ENCODE assay signal across 8 cellular contexts in genomic region chr9:76459691-76460635, GRCh38. TPM values are rescaled to one million over a fixed set of nuclear protein-coding genes. Genes with fewer than 3 reads are reported as not detected.
A peak's percentile ranks its signal among the peaks of the same experiment; 100 is the strongest.
DNase-seq lines count a peak whose midpoint lies in the region; ATAC-seq, FAIRE-seq and TF ChIP-seq lines count a peak whose summit lies in the region.

No MANE protein-coding gene starts in this region.

- H2AFZ ChIP-seq in Karpas-422 (ENCODE audit: low read length), result peak overlapping the region; percentile 95

- CTCF ChIA-PET in A549 (lab: Yijun Ruan, JAX), result interaction anchor here (0.6 to 2.0 kb wide), 6 partner anchors 9 to 244 kb away, joined by 3 to 11 read pairs (median 5); partner anchors contain the start of gene RFK

- H3K27ac ChIP-seq in A549 (peak overlapping the region; percentile 48 to 80; a peak in 5 of 6 replicates), Karpas-422 (ENCODE audit: low read length) (peak overlapping the region; percentile 55), aorta (ENCODE audit: low read depth in 1 of 2, low read length in 2 of 2) (no peak overlapping the region)

- TF ChIP-seq CTCF in A549 (IDR thresholded peaks at IDR 0.05) (no peak), epithelial cell of proximal tubule (conservative IDR thresholded peaks at IDR 0.05; ENCODE audit: low read depth, low read length) (peak; percentile 53)

- whole genome bisulfite sequencing in A549 (ENCODE audit: missing lambda C conversion rate), result 45% methylated on average over 32 of the region's 32 CpGs
- WGBS in aorta, 2 donors, result 10 to 12% methylated on average over 32 of the region's 32 CpGs

- H3K4me1 ChIP-seq in A549 (peaks cover 22% of the 10 kb centered on the region), Karpas-422 (ENCODE audit: low read length) (peaks cover 65% of the 10 kb centered on the region), mononuclear cell (ENCODE audit: insufficient read depth, low read length) (peaks cover 60% of the 10 kb centered on the region), aorta (ENCODE audit: control insufficient read depth in 1 of 2, insufficient read depth in 2 of 2, low read length in 2 of 2) (no peaks in the 10 kb centered on the region)

- POLR2A ChIA-PET in A549 (lab: Yijun Ruan, JAX), result no interaction called here

- DNase-seq in A549 (ENCODE audit: low read depth in 1 of 2, low spot score in 1 of 2) (peak; percentile 29 to 33), ELR (ENCODE audit: low read depth) (peak; percentile 80), Karpas-422 (peak; percentile 61), SW480 (ENCODE audit: low spot score) (peak; percentile 71), epithelial cell of proximal tubule (ENCODE audit: low read depth) (no peak), aorta (peak in 1 of 2 donors; percentile 58), COLO829 (ENCODE audit: low spot score) (no peak)

- no peaks in the 10 kb centered on the region for H3K9me2 ChIP-seq in Karpas-422 (replicated peaks; ENCODE audit: insufficient read depth, low read length)

- TF ChIP-seq EP300 in A549 (IDR thresholded peaks at IDR 0.05), result no peak

- H3K27me3 ChIP-seq in Karpas-422 (ENCODE audit: low read length) (no peaks in the 10 kb centered on the region), mononuclear cell (ENCODE audit: insufficient read depth, low read length) (no peaks in the 10 kb centered on the region), aorta (ENCODE audit: control insufficient read depth in 1 of 2, insufficient read depth in 2 of 2, low read length in 1 of 2) (no peaks in the 10 kb centered on the region)

- H3K9me3 ChIP-seq in A549 (no peaks in the 10 kb centered on the region), Karpas-422 (ENCODE audit: low read length) (no peaks in the 10 kb centered on the region), mononuclear cell (ENCODE audit: low read depth, low read length) (no peaks in the 10 kb centered on the region), aorta (ENCODE audit: control insufficient read depth, low read length) (no peaks in the 10 kb centered on the region)

- no peak for FAIRE-seq in A549 (lab: Jason Lieb, UNC)

- H3K4me3 ChIP-seq in A549 (peak overlapping the region; percentile 70), Karpas-422 (ENCODE audit: low read length) (peak overlapping the region; percentile 98), epithelial cell of proximal tubule (ENCODE audit: low read depth, low read length) (peak overlapping the region; percentile 89), mononuclear cell (ENCODE audit: low read length) (peak overlapping the region; percentile 88), aorta (ENCODE audit: low read length in 2 of 2) (peak overlapping the region; percentile 12 to 62)

- H3K36me3 ChIP-seq in Karpas-422 (ENCODE audit: insufficient read depth, low read length) (no peaks in the 10 kb centered on the region), aorta (ENCODE audit: control insufficient read depth in 1 of 2, insufficient read depth in 2 of 2, low read length in 1 of 2) (no peaks in the 10 kb centered on the region)

- ATAC-seq in A549, result peak; percentile 50 to 58
- peak; percentile 73 for ATAC-seq in aorta (ENCODE audit: low FRiP score)

- H4K20me1 ChIP-seq in Karpas-422 (ENCODE audit: insufficient read depth, low read depth, low read length), result no peaks in the 10 kb centered on the region

- H3K4me2 ChIP-seq in A549, result peak overlapping the region; percentile 99
- peak overlapping the region; percentile 91 for H3K4me2 ChIP-seq in Karpas-422 (ENCODE audit: low read depth, low read length, poor library complexity, severe bottlenecking)

- H3K9ac ChIP-seq in Karpas-422 (ENCODE audit: low read length), result peak overlapping the region; percentile 84

- TF ChIP-seq RAD21 in A549 (conservative IDR thresholded peaks at IDR 0.05 in 1 of 2, IDR thresholded peaks at IDR 0.05 in 1 of 2), result no peak

- intact Hi-C loops in aorta (cut with DNase I), result no loop called here

- TF ChIP-seq POLR2A in A549 (IDR thresholded peaks at IDR 0.05; ENCODE audit: low read length), result no peak

- peaks cover 10% of the 10 kb centered on the region; the same call in 1 of the 2 replicates for H3K79me2 ChIP-seq in Karpas-422 (ENCODE audit: low read length)

TF ChIP-seq in A549, 52 proteins besides CTCF, POLR2A, EP300 and RAD21:
- TF ChIP-seq KDM5A (IDR thresholded peaks at IDR 0.05) (no peak), EHF (CRISPR knock-in tag; IDR thresholded peaks at IDR 0.05) (no peak), CBX8 (IDR thresholded peaks at IDR 0.05) (no peak), CEBPB (IDR thresholded peaks at IDR 0.05) (0 out of 4 replicates have a peak, but pooled peaks of 1 of the 2 experiments have one; percentile 22)

RNA-seq across cellular contexts. Expression of gene GCNT1, which starts 1.0 kb away (rescaled TPM):
- polyA plus RNA-seq in A549 (2011; rRNA removed) (2.2 and 3.3 TPM in 2 replicates), A549 (2017; fragmentation: RNase III; extraction: RNeasy Plus Mini Kit Qiagen cat#74134 plus additional on column Dnase treatment) (0.85 to 1.3 TPM (median 1.0 TPM) in 3 replicates), aorta (1 to 10 TPM in 1 of 2 donors, under 1 TPM in 1; 0.79 to 2.6 TPM)
- 0.75 and 0.96 TPM in 2 replicates for polyA plus RNA-seq in A549 (2012; cell fraction: cytosol; rRNA removed)
- polyA plus RNA-seq in A549 (2012; cell fraction: nucleus; rRNA removed), result 0.42 and 0.67 TPM in 2 replicates
- polyA minus RNA-seq in A549 (2011; rRNA and poly(A)+ RNA removed), result 2.0 and 5.7 TPM in 2 replicates
- total RNA-seq in Karpas-422 (2014; rRNA removed; shearing (Covaris generic); ENCODE audit: low replicate concordance), result 10.8 and 13.1 TPM in 2 replicates
- total RNA-seq in epithelial cell of proximal tubule (7.7 and 9.9 TPM in 2 replicates), mononuclear cell (1.9 TPM), aorta (10 to 100 TPM in 1 of 2 donors, 1 to 10 TPM in 1; 8.6 to 14.4 TPM)

Comparison
In these comparisons a context has a peak if more than half of its experiments do, and no peak if none do; other contexts are left out.
1. DNase-seq: peak in A549 (2 of 2), ELR (single experiment), Karpas-422 (single experiment) and SW480 (single experiment); none in epithelial cell of proximal tubule (single experiment) and COLO829 (single experiment).
2. H3K27ac ChIP-seq: peak in A549 (2 of 2) and Karpas-422 (single experiment); none in aorta (0 of 2).
3. H3K4me3 ChIP-seq: peak in every context shown above with its lines; median percentile 98 in Karpas-422; 89 in epithelial cell of proximal tubule; 88 in mononuclear cell; 70 in A549; 37 in aorta.